ENCODE assay signal across 1 cellular context in genomic region chr2:70094171-70094977, GRCh38.
TF ChIP-seq lines count a peak whose summit lies in the region.

No MANE protein-coding gene starts in this region.

TF ChIP-seq in GM23338, 12 proteins besides CTCF, POLR2A, EP300 and RAD21 (continued from another document):
- TF ChIP-seq ZNF462 (CRISPR knock-in tag; IDR thresholded peaks at IDR 0.05) (no peak), CREB1 (CRISPR knock-in tag; IDR thresholded peaks at IDR 0.05; ENCODE audit: low read depth) (no peak), JUNB (IDR thresholded peaks at IDR 0.05; ENCODE audit: unreplicated experiment) (no peak), NANOG (IDR thresholded peaks at IDR 0.05; ENCODE audit: borderline replicate concordance) (no peak)
